ENCODE assay signal across 9 cellular contexts in the genomic region with DNA sequence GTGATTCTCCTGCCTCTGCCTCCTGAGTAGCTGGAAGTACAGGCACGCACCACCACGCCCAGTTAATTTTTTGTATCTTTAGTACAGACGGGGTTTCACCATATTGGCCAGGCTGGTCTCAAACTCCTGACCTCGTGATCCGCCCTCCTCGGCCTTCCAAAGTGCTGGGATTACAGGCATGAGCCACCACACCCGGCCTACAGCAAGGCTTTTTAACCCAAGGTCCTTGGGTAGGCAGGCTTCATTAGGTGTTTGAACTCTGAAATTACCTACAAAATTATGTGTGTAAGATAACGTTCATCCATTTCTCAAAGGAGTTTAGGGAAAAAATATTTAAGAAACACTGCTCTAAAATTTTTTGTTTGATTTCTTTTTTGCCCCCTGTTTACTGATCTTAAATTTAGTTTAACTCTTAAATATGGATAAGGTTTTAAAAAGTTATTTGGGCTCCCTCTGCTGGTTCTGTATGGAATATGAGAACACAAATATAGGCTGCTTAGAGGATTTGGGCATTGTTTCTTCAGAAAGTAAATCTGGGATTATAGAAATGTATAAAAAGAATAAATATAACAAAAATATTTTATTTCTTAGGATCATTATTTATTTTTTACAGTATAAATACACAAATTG.
A peak's percentile ranks its signal among the peaks of the same experiment; 100 is the strongest.
DNase-seq lines count a peak whose midpoint lies in the region; ATAC-seq and TF ChIP-seq lines count a peak whose summit lies in the region.
"Had no signal": no experiment of that assay in that cellular context is flagged by ENCODE, and none has a peak within 500 bp of the region (broad histone marks: within the 10 kb centered on the region; RNA-seq: fewer than 3 reads in every experiment).

No MANE protein-coding gene starts in this region.

- no peaks in the 10 kb centered on the region for H3K27me3 Mint-ChIP-seq in CD8-positive, alpha-beta T cell (ENCODE audit: low read depth)

- no peaks in the 10 kb centered on the region for H3K36me3 Mint-ChIP-seq in CD8-positive, alpha-beta T cell
- H3K36me3 Mint-ChIP-seq in stimulated activated effector memory CD8-positive, alpha-beta T cell treated with anti-CD3 and anti-CD28 coated beads, Interleukin-12 subunit alpha, Interleukin-12 subunit beta, amount 100 ng/mL, for 72 hours = no peaks in the 10 kb centered on the region

- no peaks in the 10 kb centered on the region for H3K4me1 ChIP-seq in CD8-positive, alpha-beta T cell (ENCODE audit: insufficient read depth, low read length)
- no peaks in the 10 kb centered on the region for H3K4me1 ChIP-seq in HEK293 (ENCODE audit: control insufficient read depth, insufficient read depth, low read length)
- no peaks in the 10 kb centered on the region for H3K4me1 ChIP-seq in Peyer's patch
- peaks cover 0 to 6% of the 10 kb centered on the region in 2 donors for H3K4me1 ChIP-seq in gastrocnemius medialis

- ATAC-seq in CD8-positive, alpha-beta T cell = no peak
- ATAC-seq in gastrocnemius medialis = peak in 1 of 2 donors; percentile 31
- ATAC-seq in stimulated activated effector memory CD8-positive, alpha-beta T cell treated with anti-CD3 and anti-CD28 coated beads, Interleukin-12 subunit alpha, Interleukin-12 subunit beta, amount 100 ng/mL, for 72 hours = no peak

- no peaks in the 10 kb centered on the region for H3K27me3 ChIP-seq in CD8-positive, alpha-beta T cell (ENCODE audit: insufficient read depth, low read length)
- H3K27me3 ChIP-seq in Peyer's patch = no peaks in the 10 kb centered on the region
- no peaks in the 10 kb centered on the region for H3K27me3 ChIP-seq in gastrocnemius medialis

- in situ Hi-C loops in gastrocnemius medialis (cut with MboI; ENCODE audit: low sequenced_read_pairs in 4 of 4) = loop anchor here (5.0 to 25.0 kb wide), 6 partner anchors 85 to 405 kb away; no protein-coding TSS in a partner anchor

- TF ChIP-seq POLR2A in Peyer's patch (IDR thresholded peaks at IDR 0.05) = no peak
- TF ChIP-seq POLR2A in gastrocnemius medialis (IDR thresholded peaks at IDR 0.05) = no peak

- no peak overlapping the region for H3K4me3 Mint-ChIP-seq in CD8-positive, alpha-beta T cell
- H3K4me3 Mint-ChIP-seq in stimulated activated effector memory CD8-positive, alpha-beta T cell treated with anti-CD3 and anti-CD28 coated beads, Interleukin-12 subunit alpha, Interleukin-12 subunit beta, amount 100 ng/mL, for 72 hours = no peak overlapping the region

- CTCF ChIA-PET in CD8-positive, alpha-beta T cell (lab: Charles Lee) = interaction anchor here (0.9 kb wide), 1 partner anchor 8 kb away, joined by 3 read pairs; no protein-coding TSS in a partner anchor
- CTCF ChIA-PET in HEK293 (lab: Yijun Ruan, JAX) = interaction anchor here (2.1 kb wide), 1 partner anchor 331 kb away, joined by 12 read pairs; no protein-coding TSS in a partner anchor

- no peak for DNase-seq in CD8-positive, alpha-beta T cell
- no peak for DNase-seq in Peyer's patch
- peak; percentile 86 for DNase-seq in fibroblast of peridontal ligament (ENCODE audit: extremely low read depth)
- DNase-seq in gastrocnemius medialis = no peak
- DNase-seq in activated gamma-delta T cell treated with Interleukin-2 at 50 U/mL for 16 hours = no peak
- no peak for DNase-seq in activated T-cell treated with anti-CD3 and anti-CD28 coated beads for 4 hours
- DNase-seq in stimulated activated effector memory CD8-positive, alpha-beta T cell treated with anti-CD3 and anti-CD28 coated beads, Interleukin-12 subunit alpha, Interleukin-12 subunit beta, amount 100 ng/mL, for 72 hours (ENCODE audit: low spot score in 2 of 2) = no peak

- no peak overlapping the region for H3K27ac Mint-ChIP-seq in CD8-positive, alpha-beta T cell
- no peak overlapping the region for H3K27ac Mint-ChIP-seq in stimulated activated effector memory CD8-positive, alpha-beta T cell treated with anti-CD3 and anti-CD28 coated beads, Interleukin-12 subunit alpha, Interleukin-12 subunit beta, amount 100 ng/mL, for 72 hours

- no peaks in the 10 kb centered on the region for H3K9me3 Mint-ChIP-seq in CD8-positive, alpha-beta T cell
- H3K9me3 Mint-ChIP-seq in stimulated activated effector memory CD8-positive, alpha-beta T cell treated with anti-CD3 and anti-CD28 coated beads, Interleukin-12 subunit alpha, Interleukin-12 subunit beta, amount 100 ng/mL, for 72 hours = no peaks in the 10 kb centered on the region

- no peak overlapping the region for H3K27ac ChIP-seq in CD8-positive, alpha-beta T cell (ENCODE audit: low read depth, low read length)
- H3K27ac ChIP-seq in HEK293 (ENCODE audit: extremely low read depth, low read depth, low read length) = no peak overlapping the region
- no peak overlapping the region for H3K27ac ChIP-seq in Peyer's patch
- H3K27ac ChIP-seq in gastrocnemius medialis = peak overlapping the region in 3 of 4 donors; percentile 28 to 49 (median 47)

- H3K36me3 ChIP-seq in CD8-positive, alpha-beta T cell (ENCODE audit: insufficient read depth, low read length) = no peaks in the 10 kb centered on the region
- H3K36me3 ChIP-seq in HEK293 (ENCODE audit: control insufficient read depth in 2 of 2, insufficient read depth in 1 of 2, low read length in 2 of 2) = peaks cover 9 to 46% of the 10 kb centered on the region in 2 experiments
- H3K36me3 ChIP-seq in Peyer's patch = peaks cover 0 to 42% (median 0%) of the 10 kb centered on the region in 3 donors
- peaks cover 0 to 11% of the 10 kb centered on the region in 2 donors for H3K36me3 ChIP-seq in gastrocnemius medialis

- no peak overlapping the region for H3K4me3 ChIP-seq in CD8-positive, alpha-beta T cell (ENCODE audit: low read depth, low read length)
- no peak overlapping the region for H3K4me3 ChIP-seq in HEK293 (ENCODE audit: low read depth, low read length)
- H3K4me3 ChIP-seq in Peyer's patch = no peak overlapping the region
- H3K4me3 ChIP-seq in gastrocnemius medialis = no peak overlapping the region
- H3K4me3 ChIP-seq: lung had no signal

- POLR2A ChIA-PET in CD8-positive, alpha-beta T cell (lab: Charles Lee) = no interaction called here
- POLR2A ChIA-PET in HEK293 (lab: Yijun Ruan, JAX) = interaction anchor here (0.7 kb wide), 1 partner anchor 76 kb away, joined by 3 read pairs; no protein-coding TSS in a partner anchor

- intact Hi-C loops in CD8-positive, alpha-beta T cell (cut with DNase I, micrococcal nuclease) = loop anchor here in 1 of 2 experiments (1.0 to 10.0 kb wide), 2 partner anchors 402 to 733 kb away; no protein-coding TSS in a partner anchor
- intact Hi-C loops in gastrocnemius medialis (cut with DNase I; ENCODE audit: low total_unique reads) = loop anchor here (1.0 to 10.0 kb wide), 2 partner anchors 207 to 432 kb away; a partner anchor contains a TSS

- H3K9me3 ChIP-seq in CD8-positive, alpha-beta T cell (ENCODE audit: low read length) = no peaks in the 10 kb centered on the region
- no peaks in the 10 kb centered on the region for H3K9me3 ChIP-seq in HEK293 (ENCODE audit: control insufficient read depth, insufficient read depth, low read depth, low read length)
- no peaks in the 10 kb centered on the region for H3K9me3 ChIP-seq in Peyer's patch
- no peaks in the 10 kb centered on the region for H3K9me3 ChIP-seq in gastrocnemius medialis

- peak; percentile 25 for TF ChIP-seq CTCF in CD8-positive, alpha-beta T cell (IDR thresholded peaks at IDR 0.05)
- no peak for TF ChIP-seq CTCF in HEK293 (tag by site-specific recombination; IDR thresholded peaks at IDR 0.05)
- TF ChIP-seq CTCF in Peyer's patch (IDR thresholded peaks at IDR 0.05) = peak in 5 of 6 experiments; percentile 42 to 70 (median 59)
- peak; percentile 48 to 82 (median 64) for TF ChIP-seq CTCF in gastrocnemius medialis (IDR thresholded peaks at IDR 0.05 in 4 of 5, conservative IDR thresholded peaks at IDR 0.05 in 1 of 5)

- no peaks in the 10 kb centered on the region for H3K4me1 Mint-ChIP-seq in CD8-positive, alpha-beta T cell (ENCODE audit: low read depth)
- no peaks in the 10 kb centered on the region for H3K4me1 Mint-ChIP-seq in stimulated activated effector memory CD8-positive, alpha-beta T cell treated with anti-CD3 and anti-CD28 coated beads, Interleukin-12 subunit alpha, Interleukin-12 subunit beta, amount 100 ng/mL, for 72 hours

TF ChIP-seq in HEK293, 187 proteins besides CTCF, POLR2A, EP300 and RAD21:
- peak; percentile 57 for TF ChIP-seq ZNF654 (tag by site-specific recombination; IDR thresholded peaks at IDR 0.05; ENCODE audit: low read depth)
- TF ChIP-seq FEZF1 (tag by site-specific recombination; IDR thresholded peaks at IDR 0.05) = no peak

Comparison
In these comparisons a context has a peak if more than half of its experiments do, and no peak if none do; other contexts are left out.
1. H3K27ac ChIP-seq: peak in gastrocnemius medialis (3 of 4); none in CD8-positive, alpha-beta T cell (single experiment), HEK293 (single experiment) and Peyer's patch (0 of 4).